9 cellular contexts compared by ENCODE assay signal in the genomic region with DNA sequence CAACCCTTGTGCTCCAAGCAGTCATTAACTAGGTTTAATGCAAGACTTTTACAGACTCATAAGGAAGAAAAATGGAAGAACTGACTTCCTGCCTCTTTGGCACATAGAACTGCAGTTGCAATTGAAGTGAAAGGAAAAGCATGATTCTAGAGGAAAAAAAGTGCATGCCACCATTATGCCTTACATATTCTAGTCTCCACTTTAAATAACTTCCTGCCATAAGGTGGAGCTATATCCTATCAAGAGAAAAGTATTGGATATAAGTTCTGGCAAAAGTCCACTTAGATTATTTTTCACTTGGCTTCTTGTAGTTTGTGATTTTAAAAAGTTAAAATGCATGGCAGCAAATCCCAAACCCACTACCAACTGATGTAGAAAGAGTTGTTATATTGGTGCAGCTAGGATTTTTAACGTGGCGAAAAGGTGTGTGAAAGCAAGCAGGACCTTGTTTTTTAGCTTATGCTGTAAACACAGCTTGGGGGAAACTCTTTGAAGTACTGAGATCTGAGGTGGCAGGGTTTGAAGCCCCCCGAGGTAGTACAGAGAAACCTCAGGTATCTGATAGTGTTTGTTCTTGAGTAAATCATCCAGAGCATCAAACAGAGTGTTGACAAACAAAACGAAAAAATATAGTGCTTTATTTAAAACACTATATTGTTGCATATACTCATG.
DNase-seq lines count a peak whose midpoint lies in the region; ATAC-seq and TF ChIP-seq lines count a peak whose summit lies in the region.
"Had no signal": no experiment of that assay in that cellular context is flagged by ENCODE, and none has a peak within 500 bp of the region (broad histone marks: within the 10 kb centered on the region; RNA-seq: fewer than 3 reads in every experiment).

No MANE protein-coding gene starts in this region.

- H3K9me3 ChIP-seq in breast epithelium: no peaks in the 10 kb centered on the region
- no peaks in the 10 kb centered on the region for H3K9me3 ChIP-seq in PC-3 (ENCODE audit: low read length)
- no peaks in the 10 kb centered on the region for H3K9me3 ChIP-seq in smooth muscle cell (replicated peaks; ENCODE audit: low read depth)

- DNase-seq in MCF 10A (ENCODE audit: unreplicated experiment) (peak; percentile 44), breast epithelium (ENCODE audit: low spot score in 2 of 2) (no peak), PC-3 (peak; percentile 38), fibroblast of peridontal ligament (ENCODE audit: extremely low read depth) (peak; percentile 76), smooth muscle cell (lab: John Stamatoyannopoulos, UW; ENCODE audit: unreplicated experiment) (no peak), NCI-H510A (lab: John Stamatoyannopoulos, UW) (no peak), T-helper 9 cell (no peak)
- DNase-seq: activated CD4-positive, alpha-beta T cell treated with anti-CD3 and anti-CD28 coated beads for 48 hours had no signal

- POLR2A ChIA-PET in MCF 10A (lab: Yijun Ruan, JAX) (interaction anchor here (2.5 kb wide), 1 partner anchor 12 kb away, joined by 6 read pairs; no protein-coding TSS in a partner anchor), PC-3 (lab: Charles Lee; ENCODE audit: unreplicated experiment) (no interaction called here)

- BruUV-seq in MCF 10A (replicated peaks; lab: Mats Ljungman, UMichigan): no TSS peak
- BruUV-seq in PC-3 (replicated peaks; lab: Mats Ljungman, UMichigan): no TSS peak

- H3K4me2 ChIP-seq in PC-3 (ENCODE audit: low read length) (no peak overlapping the region), smooth muscle cell (no peak overlapping the region)

- H4K20me1 ChIP-seq in PC-3 (ENCODE audit: low read length) (no peaks in the 10 kb centered on the region), smooth muscle cell (ENCODE audit: low read depth) (no peaks in the 10 kb centered on the region)

- H3K79me2 ChIP-seq in PC-3 (ENCODE audit: low read length): no peaks in the 10 kb centered on the region
- no peaks in the 10 kb centered on the region for H3K79me2 ChIP-seq in smooth muscle cell (ENCODE audit: low read depth)

- TF ChIP-seq CTCF in MCF 10A (IDR thresholded peaks at IDR 0.05; ENCODE audit: unreplicated experiment) (peak; percentile 36), breast epithelium (IDR thresholded peaks at IDR 0.05) (no peak), PC-3 (conservative IDR thresholded peaks at IDR 0.05; ENCODE audit: low read depth, low read length) (peak; percentile 49; the same call in 1 of the 2 replicates), smooth muscle cell (IDR thresholded peaks at IDR 0.05; ENCODE audit: borderline replicate concordance, insufficient read depth, poor library complexity, severe bottlenecking) (peak; percentile 49)

- H3K4me1 Mint-ChIP-seq in MCF 10A (ENCODE audit: insufficient read depth, unreplicated experiment): peaks cover 8% of the 10 kb centered on the region

- H3K9me3 Mint-ChIP-seq in MCF 10A (ENCODE audit: unreplicated experiment): no peaks in the 10 kb centered on the region

- TF ChIP-seq POLR2A in breast epithelium (IDR thresholded peaks at IDR 0.05): no peak

- H3K27me3 Mint-ChIP-seq in MCF 10A (ENCODE audit: insufficient read depth, unreplicated experiment): peaks cover 58% of the 10 kb centered on the region

- no peaks in the 10 kb centered on the region for H3K36me3 Mint-ChIP-seq in MCF 10A (ENCODE audit: insufficient read depth, unreplicated experiment)

- intact Hi-C loops in MCF 10A (cut with micrococcal nuclease): loop anchor here (1.0 to 5.0 kb wide), 2 partner anchors 297 to 398 kb away; no protein-coding TSS in a partner anchor
- intact Hi-C loops in breast epithelium (cut with DNase I; ENCODE audit: low total_unique reads): no loop called here
- intact Hi-C loops in PC-3 (cut with micrococcal nuclease): no loop called here

- no peak overlapping the region for H3K27ac Mint-ChIP-seq in MCF 10A (ENCODE audit: low read depth, unreplicated experiment)

- H3K4me3 ChIP-seq in breast epithelium: no peak overlapping the region
- no peak overlapping the region for H3K4me3 ChIP-seq in PC-3 (ENCODE audit: low read length)
- no peak overlapping the region for H3K4me3 ChIP-seq in smooth muscle cell

- H3K4me3 Mint-ChIP-seq in MCF 10A (ENCODE audit: unreplicated experiment): no peak overlapping the region

- CTCF ChIA-PET in MCF 10A (lab: Yijun Ruan, JAX) (interaction anchor here (0.7 to 4.1 kb wide), 18 partner anchors 10 to 410 kb away, joined by 3 to 17 read pairs (median 3); no protein-coding TSS in a partner anchor), PC-3 (lab: Charles Lee) (no interaction called here)

- 37% methylated on average over 4 of the region's 4 CpGs for WGBS in smooth muscle cell (ENCODE audit: low lambda C conversion rate)

- no peaks in the 10 kb centered on the region for H3K9me2 ChIP-seq in PC-3 (replicated peaks; ENCODE audit: low read length)

- ATAC-seq in PC-3 (no peak), HG02981 (IDR thresholded peaks at IDR 0.05; ENCODE audit: unreplicated experiment) (no peak)

- H3F3A ChIP-seq in PC-3 (ENCODE audit: low read length, unreplicated experiment) (no peaks in the 10 kb centered on the region), smooth muscle cell (ENCODE audit: low read depth) (no peaks in the 10 kb centered on the region)

- H3K27ac ChIP-seq in breast epithelium (no peak overlapping the region), PC-3 (ENCODE audit: low read length) (no peak overlapping the region), smooth muscle cell (ENCODE audit: low read depth) (no peak overlapping the region)

- H3K9ac ChIP-seq in PC-3 (ENCODE audit: low read length) (no peak overlapping the region), smooth muscle cell (ENCODE audit: low read depth) (no peak overlapping the region)

- H2AFZ ChIP-seq in PC-3 (ENCODE audit: low read length) (no peak overlapping the region), smooth muscle cell (ENCODE audit: low read depth) (peak overlapping the region; percentile 83)

- H3K36me3 ChIP-seq in breast epithelium (no peaks in the 10 kb centered on the region), PC-3 (ENCODE audit: low read depth, low read length) (no peaks in the 10 kb centered on the region), smooth muscle cell (ENCODE audit: low read depth) (no peaks in the 10 kb centered on the region)

- H3K4me1 ChIP-seq in breast epithelium (no peaks in the 10 kb centered on the region), PC-3 (ENCODE audit: insufficient read depth, low read length) (peaks cover 4% of the 10 kb centered on the region), smooth muscle cell (ENCODE audit: low read depth) (peaks cover 9% of the 10 kb centered on the region)

- H3K27me3 ChIP-seq in breast epithelium (no peaks in the 10 kb centered on the region), PC-3 (ENCODE audit: low read length) (no peaks in the 10 kb centered on the region), smooth muscle cell (ENCODE audit: low read depth) (no peaks in the 10 kb centered on the region)

Comparison
In these comparisons a context has a peak if more than half of its experiments do, and no peak if none do; other contexts are left out.
1. DNase-seq: peak in MCF 10A (single experiment), PC-3 (single experiment) and fibroblast of peridontal ligament (single experiment); none in breast epithelium (0 of 2), smooth muscle cell (single experiment), NCI-H510A (single experiment) and T-helper 9 cell (single experiment).
2. CTCF ChIP-seq: peak in MCF 10A (single experiment), PC-3 (single experiment) and smooth muscle cell (single experiment); none in breast epithelium (0 of 3).